ENCODE assay signal across 8 cellular contexts in genomic region chr5:88883566-88884434, GRCh38. TPM values are rescaled to one million over a fixed set of nuclear protein-coding genes. Genes with fewer than 3 reads are reported as not detected.
DNase-seq lines count a peak whose midpoint lies in the region; ATAC-seq and TF ChIP-seq lines count a peak whose summit lies in the region.

No MANE protein-coding gene starts in this region.

- peaks cover 74% of the 10 kb centered on the region for H3K27me3 Mint-ChIP-seq in activated CD4-positive, alpha-beta T cell treated with anti-CD3 and anti-CD28 coated beads, Interleukin-2, amount 10 ng/mL, durations not matched to agents 7 days and 5 days

- intact Hi-C loops in Right ventricle myocardium inferior (cut with DNase I) = loop anchor here (2.0 to 5.0 kb wide), 4 partner anchors 57 to 574 kb away; no protein-coding TSS in a partner anchor

- peak overlapping the region; percentile 69 for H3K27ac ChIP-seq in neutrophil

- H3K4me3 ChIP-seq in adipocyte (ENCODE audit: low read length) (peak overlapping the region; percentile 98), neutrophil (ENCODE audit: low read depth in 1 of 2, low read length in 1 of 2) (peak overlapping the region; percentile 69 to 86)

- H3K36me3 ChIP-seq in adipocyte (ENCODE audit: control insufficient read depth, insufficient read depth, low read length, severe bottlenecking) (no peaks in the 10 kb centered on the region), neutrophil (no peaks in the 10 kb centered on the region)

- ATAC-seq in HG02763 (IDR thresholded peaks at IDR 0.05; ENCODE audit: unreplicated experiment) = peak; percentile 26
- ATAC-seq in Right ventricle myocardium inferior = peak; percentile 75
- no peak for ATAC-seq in GM21717 (IDR thresholded peaks at IDR 0.05; ENCODE audit: unreplicated experiment)

- H3K27ac Mint-ChIP-seq in activated CD4-positive, alpha-beta T cell treated with anti-CD3 and anti-CD28 coated beads, Interleukin-2, amount 10 ng/mL, durations not matched to agents 7 days and 5 days = no peak overlapping the region

- POLR2A ChIA-PET in activated CD4-positive, alpha-beta T cell treated with anti-CD3 and anti-CD28 coated beads, Interleukin-2, amount 10 ng/mL, durations not matched to agents 7 days and 5 days (lab: Charles Lee) = no interaction called here

- H3K4me3 Mint-ChIP-seq in activated CD4-positive, alpha-beta T cell treated with anti-CD3 and anti-CD28 coated beads, Interleukin-2, amount 10 ng/mL, durations not matched to agents 7 days and 5 days = peak overlapping the region; percentile 79

- H3K36me3 Mint-ChIP-seq in activated CD4-positive, alpha-beta T cell treated with anti-CD3 and anti-CD28 coated beads, Interleukin-2, amount 10 ng/mL, durations not matched to agents 7 days and 5 days (ENCODE audit: low read depth) = no peaks in the 10 kb centered on the region

- H3K4me1 Mint-ChIP-seq in activated CD4-positive, alpha-beta T cell treated with anti-CD3 and anti-CD28 coated beads, Interleukin-2, amount 10 ng/mL, durations not matched to agents 7 days and 5 days = peaks cover 23% of the 10 kb centered on the region

- H3K9me3 ChIP-seq in adipocyte (ENCODE audit: control insufficient read depth, low read length) = no peaks in the 10 kb centered on the region
- H3K9me3 ChIP-seq in neutrophil = no peaks in the 10 kb centered on the region

- CTCF ChIA-PET in activated CD4-positive, alpha-beta T cell treated with anti-CD3 and anti-CD28 coated beads, Interleukin-2, amount 10 ng/mL, durations not matched to agents 7 days and 5 days (lab: Charles Lee) = interaction anchor here (0.6 kb wide), 1 partner anchor 726 kb away, joined by 3 read pairs; no protein-coding TSS in a partner anchor

- no peak for TF ChIP-seq CTCF in neutrophil (IDR thresholded peaks at IDR 0.05)

- H3K9me3 Mint-ChIP-seq in activated CD4-positive, alpha-beta T cell treated with anti-CD3 and anti-CD28 coated beads, Interleukin-2, amount 10 ng/mL, durations not matched to agents 7 days and 5 days = no peaks in the 10 kb centered on the region

- H3K27me3 ChIP-seq in adipocyte (replicated peaks; ENCODE audit: control insufficient read depth, insufficient read depth, low read length) (no peaks in the 10 kb centered on the region), neutrophil (peaks cover 75% of the 10 kb centered on the region)

- DNase-seq in activated CD4-positive, alpha-beta T cell treated with anti-CD3 and anti-CD28 coated beads, Interleukin-2, amount 10 ng/mL, durations not matched to agents 7 days and 5 days = peak; percentile 16
- DNase-seq in activated CD4-positive, alpha-beta T cell treated with anti-CD3 and anti-CD28 coated beads, Interleukin-2, amount 50 U/mL, for 4 hours = no peak
- DNase-seq in NCI-H748 treated with DMSO at 0.1 percent for 48 hours (lab: John Stamatoyannopoulos, UW) = peak; percentile 80
- DNase-seq in adipocyte (ENCODE audit: low read depth) = peak; percentile 89
- peak; percentile 88 for DNase-seq in Right ventricle myocardium inferior (ENCODE audit: missing footprints)

- peaks cover 28% of the 10 kb centered on the region for H3K4me1 ChIP-seq in adipocyte (ENCODE audit: control insufficient read depth, insufficient read depth, low read length)
- peaks cover 31 to 37% of the 10 kb centered on the region in 2 experiments for H3K4me1 ChIP-seq in neutrophil (ENCODE audit: control insufficient read depth in 1 of 2, insufficient read depth in 1 of 2, low read depth in 1 of 2, low read length in 1 of 2)

- H3K9ac ChIP-seq in adipocyte (ENCODE audit: low read length) = peak overlapping the region; percentile 94

RNA-seq across cellular contexts. Expression of gene MEF2C, which starts 0.8 kb away (rescaled TPM):
- under 1 TPM; 0.10 to 0.17 TPM for total RNA-seq in activated CD4-positive, alpha-beta T cell treated with anti-CD3 and anti-CD28 coated beads, Interleukin-2, amount 10 ng/mL, durations not matched to agents 7 days and 5 days
- 46.7 TPM for total RNA-seq in Right ventricle myocardium inferior

Comparison
In these comparisons a context has a peak if more than half of its experiments do, and no peak if none do; other contexts are left out.
1. DNase-seq: peak in activated CD4-positive, alpha-beta T cell treated with anti-CD3 and anti-CD28 coated beads, Interleukin-2, amount 10 ng/mL, durations not matched to agents 7 days and 5 days (single experiment), NCI-H748 treated with DMSO at 0.1 percent for 48 hours (single experiment), adipocyte (single experiment) and Right ventricle myocardium inferior (single experiment); none in activated CD4-positive, alpha-beta T cell treated with anti-CD3 and anti-CD28 coated beads, Interleukin-2, amount 50 U/mL, for 4 hours (0 of 2).
2. RNA of gene MEF2C, which starts 0.8 kb away (total RNA-seq): 46.7 TPM in Right ventricle myocardium inferior (single experiment); 0.10 to 0.17 TPM in activated CD4-positive, alpha-beta T cell treated with anti-CD3 and anti-CD28 coated beads, Interleukin-2, amount 10 ng/mL, durations not matched to agents 7 days and 5 days; every median in the first group is over 10 times any median in the second.